15 cellular contexts compared by ENCODE assay signal in the genomic region with DNA sequence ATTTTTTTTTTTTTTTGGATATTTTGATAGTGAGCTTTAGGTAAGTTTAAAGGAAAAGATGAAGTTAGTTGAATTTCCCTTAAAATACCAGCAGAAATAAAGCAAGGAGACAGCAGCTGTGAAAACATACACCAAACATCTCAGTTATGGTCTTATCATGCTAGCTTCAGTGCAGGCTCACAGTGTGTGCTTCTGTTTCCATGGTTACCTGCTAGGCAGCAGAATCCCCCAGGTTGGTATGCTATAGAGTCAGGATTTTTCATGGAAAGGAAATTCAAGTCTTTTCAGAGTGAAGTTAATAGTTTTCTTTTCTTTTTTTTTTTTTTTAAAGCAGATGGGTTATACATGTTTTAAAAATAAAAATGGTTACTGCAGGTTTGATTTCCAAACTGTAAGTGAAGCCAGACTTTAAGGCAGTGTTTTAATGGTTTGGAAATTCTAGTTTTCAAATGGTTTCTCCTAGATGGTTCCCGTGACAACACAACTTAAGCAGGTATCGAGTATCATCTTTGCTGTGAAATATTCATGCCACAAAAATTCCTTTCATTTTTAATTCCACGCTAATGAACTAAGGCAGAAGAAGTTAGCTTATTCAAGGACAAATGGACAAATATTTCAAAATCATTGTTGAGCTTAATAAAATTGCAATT.
DNase-seq lines count a peak whose midpoint lies in the region; ATAC-seq and TF ChIP-seq lines count a peak whose summit lies in the region.
"Had no signal": no experiment of that assay in that cellular context is flagged by ENCODE, and none has a peak within 500 bp of the region (broad histone marks: within the 10 kb centered on the region; RNA-seq: fewer than 3 reads in every experiment).

No MANE protein-coding gene starts in this region.

- H3K4me1 ChIP-seq in ectodermal cell (ENCODE audit: control insufficient read depth, insufficient read depth, low read length) (peaks cover 18% of the 10 kb centered on the region), suprapubic skin (peaks cover 10% of the 10 kb centered on the region)
- H3K4me1 ChIP-seq: BLaER1 treated with 17β-estradiol and CSF1 and Interleukin-3, amounts not matched to agents 10 nM and 100 nM had no signal

- H3K9me3 ChIP-seq in ectodermal cell (ENCODE audit: control insufficient read depth, low read length) (no peaks in the 10 kb centered on the region), neural cell (ENCODE audit: low read length) (no peaks in the 10 kb centered on the region), suprapubic skin (no peaks in the 10 kb centered on the region)
- H3K9me3 ChIP-seq: BLaER1 treated with 17β-estradiol and CSF1 and Interleukin-3, amounts not matched to agents 10 nM and 100 nM; heart right ventricle had no signal

- no peaks in the 10 kb centered on the region for H3K9me2 ChIP-seq in neural cell (ENCODE audit: insufficient read depth, low read length)

- TF ChIP-seq CTCF in neural cell (IDR thresholded peaks at IDR 0.05; ENCODE audit: poor library complexity, severe bottlenecking) = no peak
- no peak for TF ChIP-seq CTCF in suprapubic skin (IDR thresholded peaks at IDR 0.05)

- DNase-seq in DMS53 treated with DMSO at 0.1 percent for 48 hours (lab: John Stamatoyannopoulos, UW; ENCODE audit: unreplicated experiment) (peak; percentile 2), NCI-H69 (lab: John Stamatoyannopoulos, UW) (peak; percentile 72), suprapubic skin (ENCODE audit: low spot score in 2 of 2) (no peak)
- no peak for DNase-seq in activated naive CD4-positive, alpha-beta T cell treated with anti-CD3 and anti-CD28 coated beads for 36 hours
- DNase-seq: activated naive CD8-positive, alpha-beta T cell treated with anti-CD3 and anti-CD28 coated beads, Interleukin-2, amount 50 U/mL, for 24 hours; heart right ventricle; NCI-H524 treated with DMSO at 0.1 percent for 48 hours; stimulated activated naive CD8-positive, alpha-beta T cell treated with anti-CD3 and anti-CD28 coated beads, Interleukin-15, amount 100 ng/mL, for 72 hours had no signal

- H3K4me3 Mint-ChIP-seq in activated naive CD4-positive, alpha-beta T cell treated with anti-CD3 and anti-CD28 coated beads for 36 hours = no peak overlapping the region
- H3K4me3 Mint-ChIP-seq: activated naive CD8-positive, alpha-beta T cell treated with anti-CD3 and anti-CD28 coated beads, Interleukin-2, amount 50 U/mL, for 24 hours; stimulated activated naive CD8-positive, alpha-beta T cell treated with anti-CD3 and anti-CD28 coated beads, Interleukin-15, amount 100 ng/mL, for 72 hours had no signal

- ATAC-seq in HG03097 (IDR thresholded peaks at IDR 0.05; ENCODE audit: low FRiP score, unreplicated experiment) (no peak), GM18873 (IDR thresholded peaks at IDR 0.05; ENCODE audit: low FRiP score, unreplicated experiment) (no peak)
- ATAC-seq: activated naive CD8-positive, alpha-beta T cell treated with anti-CD3 and anti-CD28 coated beads, Interleukin-2, amount 50 U/mL, for 24 hours; stimulated activated naive CD8-positive, alpha-beta T cell treated with anti-CD3 and anti-CD28 coated beads, Interleukin-15, amount 100 ng/mL, for 72 hours had no signal

- H3K27ac ChIP-seq in ectodermal cell (ENCODE audit: insufficient read depth, low read depth, low read length, poor library complexity, severe bottlenecking) = peak overlapping the region; percentile 72
- H3K27ac ChIP-seq in neural cell (ENCODE audit: low read length) = peak overlapping the region; percentile 77
- H3K27ac ChIP-seq in suprapubic skin = no peak overlapping the region
- H3K27ac ChIP-seq: BLaER1 treated with 17β-estradiol and CSF1 and Interleukin-3, amounts not matched to agents 10 nM and 100 nM; heart right ventricle; HL-60; SK-N-MC had no signal

- intact Hi-C loops in activated naive CD4-positive, alpha-beta T cell treated with anti-CD3 and anti-CD28 coated beads for 36 hours (cut with micrococcal nuclease) = no loop called here

- H3K36me3 Mint-ChIP-seq in activated naive CD4-positive, alpha-beta T cell treated with anti-CD3 and anti-CD28 coated beads for 36 hours (ENCODE audit: low read depth) = no peaks in the 10 kb centered on the region

- no peaks in the 10 kb centered on the region for H3F3A ChIP-seq in neural cell (ENCODE audit: insufficient read depth, low read length, poor library complexity, severe bottlenecking)

- WGBS in ectodermal cell, 2 experiments = 70 to 86% methylated on average over 3 of the region's 3 CpGs
- 70% methylated on average over 3 of the region's 3 CpGs for WGBS in suprapubic skin

- H3K36me3 ChIP-seq in ectodermal cell (ENCODE audit: control insufficient read depth, insufficient read depth, low read length) (no peaks in the 10 kb centered on the region), neural cell (ENCODE audit: insufficient read depth, low read length) (no peaks in the 10 kb centered on the region), suprapubic skin (no peaks in the 10 kb centered on the region)
- H3K36me3 ChIP-seq: BLaER1 treated with 17β-estradiol and CSF1 and Interleukin-3, amounts not matched to agents 10 nM and 100 nM; heart right ventricle had no signal

- H3K27ac Mint-ChIP-seq in activated naive CD4-positive, alpha-beta T cell treated with anti-CD3 and anti-CD28 coated beads for 36 hours = no peak overlapping the region
- H3K27ac Mint-ChIP-seq: activated naive CD8-positive, alpha-beta T cell treated with anti-CD3 and anti-CD28 coated beads, Interleukin-2, amount 50 U/mL, for 24 hours; stimulated activated naive CD8-positive, alpha-beta T cell treated with anti-CD3 and anti-CD28 coated beads, Interleukin-15, amount 100 ng/mL, for 72 hours had no signal

- H3K4me2 ChIP-seq in neural cell (ENCODE audit: low read length) = peak overlapping the region; percentile 91
- H3K4me2 ChIP-seq: BLaER1 treated with 17β-estradiol and CSF1 and Interleukin-3, amounts not matched to agents 10 nM and 100 nM had no signal

- peak overlapping the region; percentile 22 for H2AFZ ChIP-seq in neural cell (ENCODE audit: low read depth, low read length)

- H3K27me3 ChIP-seq in ectodermal cell (ENCODE audit: control insufficient read depth, insufficient read depth, low read length, poor library complexity, severe bottlenecking) (no peaks in the 10 kb centered on the region), neural cell (ENCODE audit: insufficient read depth, low read depth, low read length) (no peaks in the 10 kb centered on the region), suprapubic skin (no peaks in the 10 kb centered on the region)
- H3K27me3 ChIP-seq: BLaER1 treated with 17β-estradiol and CSF1 and Interleukin-3, amounts not matched to agents 10 nM and 100 nM; heart right ventricle had no signal

- peak; percentile 64 for TF ChIP-seq EP300 in neural cell (conservative IDR thresholded peaks at IDR 0.05; ENCODE audit: poor library complexity, severe bottlenecking)
- no peak for TF ChIP-seq EP300 in suprapubic skin (IDR thresholded peaks at IDR 0.05)

- no peak for TF ChIP-seq POLR2A in suprapubic skin (IDR thresholded peaks at IDR 0.05)

- H3K4me1 Mint-ChIP-seq in activated naive CD4-positive, alpha-beta T cell treated with anti-CD3 and anti-CD28 coated beads for 36 hours (ENCODE audit: low read depth) = no peaks in the 10 kb centered on the region
- H3K4me1 Mint-ChIP-seq: activated naive CD8-positive, alpha-beta T cell treated with anti-CD3 and anti-CD28 coated beads, Interleukin-2, amount 50 U/mL, for 24 hours; stimulated activated naive CD8-positive, alpha-beta T cell treated with anti-CD3 and anti-CD28 coated beads, Interleukin-15, amount 100 ng/mL, for 72 hours had no signal

- H3K9me3 Mint-ChIP-seq in activated naive CD4-positive, alpha-beta T cell treated with anti-CD3 and anti-CD28 coated beads for 36 hours = no peaks in the 10 kb centered on the region
- H3K9me3 Mint-ChIP-seq: activated naive CD8-positive, alpha-beta T cell treated with anti-CD3 and anti-CD28 coated beads, Interleukin-2, amount 50 U/mL, for 24 hours; stimulated activated naive CD8-positive, alpha-beta T cell treated with anti-CD3 and anti-CD28 coated beads, Interleukin-15, amount 100 ng/mL, for 72 hours had no signal

- peaks cover 8% of the 10 kb centered on the region for H3K79me2 ChIP-seq in neural cell (replicated peaks; ENCODE audit: insufficient read depth, low read length)

- CTCF ChIA-PET in activated naive CD4-positive, alpha-beta T cell treated with anti-CD3 and anti-CD28 coated beads for 36 hours (lab: Charles Lee) = no interaction called here

- TF ChIP-seq RAD21 in neural cell (conservative IDR thresholded peaks at IDR 0.05) = no peak

- peak overlapping the region; percentile 28 for H3K9ac ChIP-seq in neural cell (ENCODE audit: low read length)
- H3K9ac ChIP-seq: BLaER1 treated with 17β-estradiol and CSF1 and Interleukin-3, amounts not matched to agents 10 nM and 100 nM had no signal

- H3K4me3 ChIP-seq in ectodermal cell (ENCODE audit: insufficient read depth, low read depth, low read length) = no peak overlapping the region
- H3K4me3 ChIP-seq in neural cell (ENCODE audit: low read length) = peak overlapping the region; percentile 51
- H3K4me3 ChIP-seq in suprapubic skin = no peak overlapping the region
- H3K4me3 ChIP-seq: BLaER1 treated with 17β-estradiol and CSF1 and Interleukin-3, amounts not matched to agents 10 nM and 100 nM; heart right ventricle; SK-N-MC had no signal

- no peaks in the 10 kb centered on the region for H3K27me3 Mint-ChIP-seq in activated naive CD4-positive, alpha-beta T cell treated with anti-CD3 and anti-CD28 coated beads for 36 hours (ENCODE audit: low read depth)
- H3K27me3 Mint-ChIP-seq: activated naive CD8-positive, alpha-beta T cell treated with anti-CD3 and anti-CD28 coated beads, Interleukin-2, amount 50 U/mL, for 24 hours; stimulated activated naive CD8-positive, alpha-beta T cell treated with anti-CD3 and anti-CD28 coated beads, Interleukin-15, amount 100 ng/mL, for 72 hours had no signal

- H4K20me1 ChIP-seq in neural cell (ENCODE audit: insufficient read depth) = no peaks in the 10 kb centered on the region
- H4K20me1 ChIP-seq: BLaER1 treated with 17β-estradiol and CSF1 and Interleukin-3, amounts not matched to agents 10 nM and 100 nM had no signal

TF ChIP-seq in neural cell, 6 proteins besides CTCF, POLR2A, EP300 and RAD21 (continues in another document):
- no peak for TF ChIP-seq TAF1 (IDR thresholded peaks at IDR 0.05; ENCODE audit: low read depth)
- TF ChIP-seq MXI1 (conservative IDR thresholded peaks at IDR 0.05; ENCODE audit: poor library complexity, severe bottlenecking) = no peak

Comparison
In these comparisons a context has a peak if more than half of its experiments do, and no peak if none do; other contexts are left out.
1. DNase-seq: peak in DMS53 treated with DMSO at 0.1 percent for 48 hours (single experiment) and NCI-H69 (single experiment); none in suprapubic skin (0 of 2) and activated naive CD4-positive, alpha-beta T cell treated with anti-CD3 and anti-CD28 coated beads for 36 hours (single experiment).